Comparison of ENCODE assay signal across 7 cellular contexts in the genomic region with DNA sequence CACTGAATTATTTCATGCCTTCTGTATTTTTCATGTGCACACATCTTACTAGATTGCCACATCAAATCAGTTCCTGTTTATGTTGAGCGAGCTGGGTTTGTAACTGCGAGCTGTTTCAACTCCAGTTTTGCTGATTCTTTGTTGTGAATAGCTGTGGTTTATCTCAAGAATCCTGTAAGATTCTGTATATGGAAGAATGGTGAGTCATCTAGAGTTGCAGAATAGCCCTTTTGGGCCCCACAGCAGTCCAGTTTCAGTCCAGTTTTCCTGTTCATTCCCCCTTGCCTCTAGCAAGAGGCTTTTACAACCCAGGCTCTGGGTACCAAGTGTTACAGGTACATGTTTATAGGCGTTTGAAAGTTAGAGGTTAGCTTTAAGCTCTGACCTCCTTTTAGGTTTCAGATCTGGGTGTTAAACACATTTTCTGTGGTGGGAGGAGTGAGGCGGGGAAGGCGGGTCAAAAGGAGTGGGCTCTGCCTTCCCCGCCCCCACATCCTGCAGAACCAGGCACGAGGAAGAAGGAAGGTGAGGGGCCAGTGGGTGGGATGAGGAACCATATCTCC. TPM values are rescaled to one million over a fixed set of nuclear protein-coding genes. Genes with fewer than 3 reads are reported as not detected.
A peak's percentile ranks its signal among the peaks of the same experiment; 100 is the strongest.
DNase-seq lines count a peak whose midpoint lies in the region; ATAC-seq and TF ChIP-seq lines count a peak whose summit lies in the region.

No MANE protein-coding gene starts in this region.

- H3K9ac ChIP-seq in iPS-20b (ENCODE audit: low read depth, low read length): peak overlapping the region; percentile 9; the same call in 1 of the 2 replicates

- TF ChIP-seq CTCF in PC-9 (conservative IDR thresholded peaks at IDR 0.05): no peak

- H4K20me1 ChIP-seq in PC-9 (ENCODE audit: insufficient read depth): no peaks in the 10 kb centered on the region

- H3K4me2 ChIP-seq in PC-9: peak overlapping the region; percentile 63

- BruUV-seq in PC-9 (replicated peaks; lab: Mats Ljungman, UMichigan): no TSS peak

- POLR2A ChIA-PET in PC-9 (lab: Charles Lee; ENCODE audit: unreplicated experiment): interaction anchor here (0.5 to 1.2 kb wide), 5 partner anchors 13 to 248 kb away, joined by 3 to 7 read pairs (median 3); a partner anchor contains a TSS

- H3K9me3 ChIP-seq in PC-9 (ENCODE audit: insufficient read depth, low read depth) (no peaks in the 10 kb centered on the region), iPS-20b (ENCODE audit: insufficient read depth, low read depth, low read length) (no peaks in the 10 kb centered on the region)

- H3K4me1 ChIP-seq in PC-9 (replicated peaks; ENCODE audit: insufficient read depth) (peaks cover 39% of the 10 kb centered on the region), iPS-20b (ENCODE audit: insufficient read depth, low read length) (peaks cover 50% of the 10 kb centered on the region)

- ATAC-seq in GM18867 (IDR thresholded peaks at IDR 0.05; ENCODE audit: unreplicated experiment) (peak; percentile 72), HG02938 (IDR thresholded peaks at IDR 0.05; ENCODE audit: unreplicated experiment) (peak; percentile 61)

- H3K36me3 ChIP-seq in PC-9 (ENCODE audit: low read depth): no peaks in the 10 kb centered on the region
- no peaks in the 10 kb centered on the region for H3K36me3 ChIP-seq in iPS-20b (ENCODE audit: insufficient read depth, low read depth, low read length)

- peaks cover 33% of the 10 kb centered on the region for H3F3A ChIP-seq in PC-9 (ENCODE audit: insufficient read depth, low read depth)

- peaks cover 16% of the 10 kb centered on the region; the same call in 1 of the 2 replicates for H3K79me2 ChIP-seq in PC-9 (ENCODE audit: low read depth)

- peak overlapping the region; percentile 36; the same call in 1 of the 2 replicates for H3K4me3 ChIP-seq in PC-9
- H3K4me3 ChIP-seq in iPS-20b (ENCODE audit: low read length): no peak overlapping the region

- no peaks in the 10 kb centered on the region for H3K9me2 ChIP-seq in PC-9 (ENCODE audit: insufficient read depth)

- intact Hi-C loops in PC-9 (cut with micrococcal nuclease; ENCODE audit: unreplicated experiment): loop anchor here (1.0 to 5.0 kb wide), 3 partner anchors 13 to 45 kb away; no protein-coding TSS in a partner anchor

- no peak overlapping the region for H2AFZ ChIP-seq in PC-9

- CTCF ChIA-PET in PC-9 (lab: Charles Lee): no interaction called here

- DNase-seq in PC-9: peak; percentile 53 to 92
- DNase-seq in stimulated activated CD4-positive, alpha-beta T cell treated with anti-CD3 and anti-CD28 coated beads, Interleukin-2, amount 100 ng/mL, for 4 hours (ENCODE audit: low read depth): peak; percentile 25
- no peak for DNase-seq in effector CD8-positive, alpha-beta T cell (lab: John Stamatoyannopoulos, UW)

- H3K27me3 ChIP-seq in PC-9 (ENCODE audit: insufficient read depth, low read depth) (no peaks in the 10 kb centered on the region), iPS-20b (ENCODE audit: insufficient read depth, low read length) (no peaks in the 10 kb centered on the region)

- peak overlapping the region; percentile 94 for H3K27ac ChIP-seq in PC-9
- peak overlapping the region; percentile 71 for H3K27ac ChIP-seq in angular gyrus (ENCODE audit: low read depth, low read length)
- H3K27ac ChIP-seq in iPS-20b (ENCODE audit: low read length): no peak overlapping the region

RNA-seq across cellular contexts. Expression of a gene that starts 32.7 kb away (rescaled TPM):
- 41.6 and 46.2 TPM in 2 replicates for total RNA-seq in PC-9 (2021)
